12 cellular contexts compared by ENCODE assay signal in the genomic region with DNA sequence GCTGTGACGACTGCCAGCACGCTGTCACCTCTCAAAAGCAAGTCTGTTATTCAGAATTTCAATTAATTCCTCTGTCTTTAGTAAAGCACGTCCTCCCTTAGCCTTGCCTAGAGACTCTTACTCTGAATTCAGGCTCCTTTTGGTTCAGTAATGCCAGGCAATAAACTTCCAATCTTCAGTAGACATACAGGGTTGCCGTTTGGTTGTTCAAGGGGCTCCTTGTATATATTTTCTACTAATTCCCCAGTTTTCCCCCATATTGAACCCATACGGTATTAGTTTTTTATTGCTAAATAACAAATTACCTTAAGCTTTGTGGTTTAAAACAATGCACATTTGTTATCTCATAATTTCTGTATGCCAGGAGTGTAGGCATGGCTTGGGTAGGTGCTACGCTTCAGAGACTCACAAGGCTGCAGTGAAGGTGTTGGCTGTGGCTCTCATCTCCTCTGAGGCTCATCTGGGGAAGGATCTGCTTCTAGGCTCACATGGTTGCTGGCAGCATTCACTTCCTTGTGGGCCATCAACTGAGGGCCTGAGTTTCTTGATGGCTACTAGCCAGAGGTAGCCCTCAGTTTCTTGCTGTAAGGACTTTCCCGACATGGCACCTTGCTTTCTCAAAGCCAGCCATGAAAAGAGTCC. TPM values are rescaled to one million over a fixed set of nuclear protein-coding genes. Genes with fewer than 3 reads are reported as not detected.
DNase-seq lines count a peak whose midpoint lies in the region; ATAC-seq, FAIRE-seq and TF ChIP-seq lines count a peak whose summit lies in the region.
"Had no signal": no experiment of that assay in that cellular context is flagged by ENCODE, and none has a peak within 500 bp of the region (broad histone marks: within the 10 kb centered on the region; RNA-seq: fewer than 3 reads in every experiment).

No MANE protein-coding gene starts in this region.

- H3K36me3 ChIP-seq in BJ (ENCODE audit: control insufficient read depth, insufficient read depth, low read length): no peaks in the 10 kb centered on the region
- H3K36me3 ChIP-seq in bronchial epithelial cell (ENCODE audit: control insufficient read depth, insufficient read depth, low read length): no peaks in the 10 kb centered on the region
- H3K36me3 ChIP-seq: neural progenitor cell had no signal

- H3K27me3 ChIP-seq in BJ (ENCODE audit: control insufficient read depth, insufficient read depth, low read length) (0 out of 2 replicates have a peak, but pooled peaks cover 1% of the 10 kb centered on the region), HL-60 (ENCODE audit: insufficient read depth, poor library complexity, severe bottlenecking) (no peaks in the 10 kb centered on the region), bronchial epithelial cell (ENCODE audit: control insufficient read depth, insufficient read depth, low read length) (no peaks in the 10 kb centered on the region)
- H3K27me3 ChIP-seq: neural progenitor cell had no signal

- POLR2A ChIA-PET in BJ (lab: Charles Lee): no interaction called here
- POLR2A ChIA-PET in naive thymus-derived CD8-positive, alpha-beta T cell (lab: Charles Lee): interaction anchor here (0.9 to 4.2 kb wide), 4 partner anchors 26 to 91 kb away, joined by 4 to 63 read pairs (median 6); partner anchors contain the start of gene CLEC2D

- FAIRE-seq in bronchial epithelial cell (lab: Jason Lieb, UNC): no peak
- FAIRE-seq: endothelial cell of umbilical vein, G401.6 had no signal

- H3K27me3 Mint-ChIP-seq in naive thymus-derived CD8-positive, alpha-beta T cell: no peaks in the 10 kb centered on the region
- peaks cover 40% of the 10 kb centered on the region for H3K27me3 Mint-ChIP-seq in osteocyte (ENCODE audit: unreplicated experiment)

- peak overlapping the region; percentile 82 to 95 (median 92) for H3K27ac Mint-ChIP-seq in naive thymus-derived CD8-positive, alpha-beta T cell
- no peak overlapping the region for H3K27ac Mint-ChIP-seq in osteocyte (ENCODE audit: unreplicated experiment)
- H3K27ac Mint-ChIP-seq: neural progenitor cell had no signal

- DNase-seq in BJ (ENCODE audit: low read depth) (no peak), HL-60 (ENCODE audit: low read depth in 1 of 2, low spot score in 1 of 2) (no peak), bronchial epithelial cell (ENCODE audit: low read depth) (no peak), dermis blood vessel endothelial cell (no peak), osteocyte (ENCODE audit: extremely low spot score, unreplicated experiment) (no peak)
- DNase-seq in naive thymus-derived CD8-positive, alpha-beta T cell: peak in 4 of 10 donors; percentile 33 to 51 (median 42)
- DNase-seq: NCI-H526 treated with DMSO at 0.1 percent for 48 hours had no signal

- ATAC-seq in naive thymus-derived CD8-positive, alpha-beta T cell: peak; percentile 8 to 48
- ATAC-seq in HG02852 (IDR thresholded peaks at IDR 0.05; ENCODE audit: unreplicated experiment): no peak
- ATAC-seq in GM21526 (IDR thresholded peaks at IDR 0.05; ENCODE audit: low FRiP score, unreplicated experiment): no peak

- H3K27ac ChIP-seq in HL-60 (replicated peaks): 0 out of 2 replicates have a peak overlapping the region, but pooled peaks have one; percentile 2
- H3K27ac ChIP-seq: neural progenitor cell had no signal

- peaks cover 0 to 3% (median 0%) of the 10 kb centered on the region in 9 donors for H3K9me3 Mint-ChIP-seq in naive thymus-derived CD8-positive, alpha-beta T cell
- no peaks in the 10 kb centered on the region for H3K9me3 Mint-ChIP-seq in osteocyte (ENCODE audit: unreplicated experiment)

- H3K36me3 Mint-ChIP-seq in naive thymus-derived CD8-positive, alpha-beta T cell: no peaks in the 10 kb centered on the region
- H3K36me3 Mint-ChIP-seq in osteocyte (ENCODE audit: unreplicated experiment): no peaks in the 10 kb centered on the region
- H3K36me3 Mint-ChIP-seq: neural progenitor cell had no signal

- TF ChIP-seq CTCF in BJ (IDR thresholded peaks at IDR 0.05; ENCODE audit: insufficient read depth, low read depth, low read length) (no peak), HL-60 (IDR thresholded peaks at IDR 0.05; ENCODE audit: insufficient read depth, low read length) (no peak), bronchial epithelial cell (IDR thresholded peaks at IDR 0.05; ENCODE audit: insufficient read depth, low read length, severe bottlenecking) (no peak), osteocyte (IDR thresholded peaks at IDR 0.05) (no peak)

- H3K4me1 Mint-ChIP-seq in naive thymus-derived CD8-positive, alpha-beta T cell: peaks cover 30 to 73% (median 67%) of the 10 kb centered on the region in 4 donors
- H3K4me1 Mint-ChIP-seq in osteocyte (ENCODE audit: unreplicated experiment): no peaks in the 10 kb centered on the region
- H3K4me1 Mint-ChIP-seq: neural progenitor cell had no signal

- H3K4me3 ChIP-seq in BJ (ENCODE audit: low read depth, low read length) (peak overlapping the region; percentile 21), HL-60 (replicated peaks; ENCODE audit: insufficient read depth, low read length) (no peak overlapping the region), bronchial epithelial cell (ENCODE audit: low read depth, low read length) (peak overlapping the region; percentile 27)
- H3K4me3 ChIP-seq: neural progenitor cell had no signal

- peak overlapping the region; percentile 9 to 81 (median 68) for H3K4me3 Mint-ChIP-seq in naive thymus-derived CD8-positive, alpha-beta T cell
- no peak overlapping the region for H3K4me3 Mint-ChIP-seq in osteocyte (ENCODE audit: unreplicated experiment)
- H3K4me3 Mint-ChIP-seq: neural progenitor cell had no signal

- CTCF ChIA-PET in BJ (lab: Yijun Ruan, JAX): interaction anchor here (5.6 kb wide), 1 partner anchor 10 kb away, joined by 57 read pairs; no protein-coding TSS in a partner anchor

RNA-seq across cellular contexts. Expression of gene CLECL1, which starts 7.3 kb away (rescaled TPM):
- not detected in 2 replicates for polyA plus RNA-seq in BJ (2011; rRNA removed)
- polyA minus RNA-seq in BJ (2011; rRNA and poly(A)+ RNA removed): not detected in 2 replicates
- total RNA-seq in bronchial epithelial cell (not detected in 2 replicates), dermis blood vessel endothelial cell (not detected in 2 replicates), osteocyte (not detected in 2 replicates)
- under 1 TPM; 0.52 to 0.96 TPM for total RNA-seq in naive thymus-derived CD8-positive, alpha-beta T cell
- polyA plus RNA-seq in naive thymus-derived CD8-positive, alpha-beta T cell: under 1 TPM in 1 of 3 donors, not detected in 2; 0.35 TPM
- total RNA-seq: endothelial cell of umbilical vein had no signal
- polyA plus RNA-seq: endothelial cell of umbilical vein had no signal

RNA-seq across cellular contexts. Expression of gene CD69, which starts 20.5 kb away (rescaled TPM):
- not detected in 2 replicates for polyA plus RNA-seq in BJ (2011; rRNA removed)
- not detected in 2 replicates for polyA minus RNA-seq in BJ (2011; rRNA and poly(A)+ RNA removed)
- total RNA-seq in bronchial epithelial cell (not detected in 2 replicates), dermis blood vessel endothelial cell (0.23 and 1.5 TPM in 2 replicates), osteocyte (not detected in 2 replicates)
- 10 to 100 TPM; 30.7 to 34.0 TPM for total RNA-seq in naive thymus-derived CD8-positive, alpha-beta T cell
- 100 to 1,000 TPM in 1 of 3 donors, 10 to 100 TPM in 2; 73.5 to 248 (median 87.9) TPM for polyA plus RNA-seq in naive thymus-derived CD8-positive, alpha-beta T cell

Comparison
In these comparisons a context has a peak if more than half of its experiments do, and no peak if none do; other contexts are left out.
1. ATAC-seq: peak in naive thymus-derived CD8-positive, alpha-beta T cell (2 of 2); none in HG02852 (single experiment) and GM21526 (single experiment).
2. RNA of gene CD69, which starts 20.5 kb away (total RNA-seq): 30.7 to 34.0 TPM in naive thymus-derived CD8-positive, alpha-beta T cell; 0.23 to 1.5 TPM in dermis blood vessel endothelial cell, not detected in bronchial epithelial cell and not detected in osteocyte; every median in the first group is over 10 times any median in the second.